ENCODE assay signal across 35 cellular contexts in genomic region chr10:121371836-121372235, GRCh38.
"Had no signal": no experiment of that assay in that cellular context is flagged by ENCODE, and none has a peak within 500 bp of the region (broad histone marks: within the 10 kb centered on the region; RNA-seq: fewer than 3 reads in every experiment).

No MANE protein-coding gene starts in this region.

- H3K36me3 ChIP-seq: MG63 had no signal

- H3K4me3 ChIP-seq: MG63 had no signal

- H3K27me3 ChIP-seq: MG63 had no signal

- H3K9me3 ChIP-seq: MG63 had no signal

- DNase-seq: Karpas-422, Kasumi-1, MG63, MM.1S, MV-4-11, NCI-H1048, NCI-H1092, NCI-H1092 treated with DMSO at 0.1 percent for 48 hours, NCI-H1105, NCI-H1105 treated with DMSO at 0.1 percent for 48 hours, NCI-H1417, NCI-H1417 treated with DMSO at 0.1 percent for 48 hours, NCI-H1436, NCI-H1436 treated with DMSO at 0.1 percent for 48 hours, NCI-H146, NCI-H1694, NCI-H1694 treated with DMSO at 0.1 percent for 48 hours, NCI-H187, NCI-H187 treated with DMSO at 0.1 percent for 48 hours, NCI-H1930, NCI-H2029, NCI-H2029 treated with DMSO at 0.1 percent for 48 hours, NCI-H2081, NCI-H2081 treated with DMSO at 0.1 percent for 48 hours, NCI-H2107, NCI-H2171, NCI-H2171 treated with DMSO at 0.1 percent for 48 hours, NCI-H2227 treated with DMSO at 0.1 percent for 48 hours, NCI-H226, NCI-H345, NCI-H446, NCI-H446 treated with DMSO at 0.1 percent for 48 hours, NCI-H510A, NCI-H510A treated with DMSO at 0.1 percent for 48 hours, NCI-H524 had no signal
